18 cellular contexts compared by ENCODE assay signal in genomic region chr3:170761103-170761502, GRCh38.
DNase-seq lines count a peak whose midpoint lies in the region; ATAC-seq and TF ChIP-seq lines count a peak whose summit lies in the region.
"Had no signal": no experiment of that assay in that cellular context is flagged by ENCODE, and none has a peak within 500 bp of the region (broad histone marks: within the 10 kb centered on the region; RNA-seq: fewer than 3 reads in every experiment).

No MANE protein-coding gene starts in this region.

- intact Hi-C loops in mammary epithelial cell (cut with micrococcal nuclease): no loop called here
- intact Hi-C loops in MCF 10A (cut with micrococcal nuclease): no loop called here
- intact Hi-C loops in activated CD4-positive, alpha-beta T cell treated with anti-CD3 and anti-CD28 coated beads, Interleukin-2, amount 10 ng/mL, durations not matched to agents 24 days and 14 days (cut with micrococcal nuclease): no loop called here

- H3K27ac ChIP-seq in mammary epithelial cell (ENCODE audit: insufficient read depth, low read depth, low read length) (no peak overlapping the region), RWPE2 (ENCODE audit: poor library complexity, severe bottlenecking) (no peak overlapping the region), epithelial cell of prostate (peak overlapping the region; percentile 4), osteoblast (ENCODE audit: low read depth, low read length) (no peak overlapping the region)
- H3K27ac ChIP-seq: 22Rv1 had no signal

- H3K4me3 ChIP-seq in mammary epithelial cell (replicated peaks in 1 of 3; ENCODE audit: insufficient read depth in 1 of 3, low read depth in 2 of 3, low read length in 3 of 3) (no peak overlapping the region), RWPE2 (ENCODE audit: severe bottlenecking) (no peak overlapping the region), osteoblast (ENCODE audit: insufficient read depth, low read length) (no peak overlapping the region)

- POLR2A ChIA-PET in MCF 10A (lab: Yijun Ruan, JAX): interaction anchor here (1.2 kb wide), 1 partner anchor 20 kb away, joined by 3 read pairs; no protein-coding TSS in a partner anchor

- ATAC-seq in RWPE2 (ENCODE audit: low read depth): peak; percentile 76
- ATAC-seq in natural killer cell treated with Interleukin-12 subunit alpha and Interleukin-12 subunit beta and Interleukin-15 and Interleukin-18, amount 100 ng/mL, for 72 hours: no peak
- no peak for ATAC-seq in stimulated activated naive CD8-positive, alpha-beta T cell treated with anti-CD3 and anti-CD28 coated beads, Interleukin-15, Interleukin-2, amounts not matched to agents 100 U/mL and 50 U/mL, for 24 hours
- ATAC-seq: CD8-positive, alpha-beta T cell had no signal

- no peaks in the 10 kb centered on the region for H3K27me3 Mint-ChIP-seq in MCF 10A (ENCODE audit: insufficient read depth, unreplicated experiment)
- H3K27me3 Mint-ChIP-seq in natural killer cell treated with Interleukin-12 subunit alpha and Interleukin-12 subunit beta and Interleukin-15 and Interleukin-18, amount 100 ng/mL, for 72 hours: peaks cover 4 to 14% of the 10 kb centered on the region in 2 donors
- peaks cover 7% of the 10 kb centered on the region for H3K27me3 Mint-ChIP-seq in activated CD4-positive, alpha-beta T cell treated with anti-CD3 and anti-CD28 coated beads, Interleukin-2, amount 10 ng/mL, durations not matched to agents 24 days and 14 days

- H3K9me3 Mint-ChIP-seq in MCF 10A (ENCODE audit: unreplicated experiment): no peaks in the 10 kb centered on the region
- no peaks in the 10 kb centered on the region for H3K9me3 Mint-ChIP-seq in natural killer cell treated with Interleukin-12 subunit alpha and Interleukin-12 subunit beta and Interleukin-15 and Interleukin-18, amount 100 ng/mL, for 72 hours
- H3K9me3 Mint-ChIP-seq in activated CD4-positive, alpha-beta T cell treated with anti-CD3 and anti-CD28 coated beads, Interleukin-2, amount 10 ng/mL, durations not matched to agents 24 days and 14 days: no peaks in the 10 kb centered on the region
- H3K9me3 Mint-ChIP-seq: CD8-positive, alpha-beta T cell; H9; IgD-negative memory B cell had no signal

- H3K4me3 Mint-ChIP-seq in MCF 10A (ENCODE audit: unreplicated experiment): no peak overlapping the region
- no peak overlapping the region for H3K4me3 Mint-ChIP-seq in natural killer cell treated with Interleukin-12 subunit alpha and Interleukin-12 subunit beta and Interleukin-15 and Interleukin-18, amount 100 ng/mL, for 72 hours
- no peak overlapping the region for H3K4me3 Mint-ChIP-seq in activated CD4-positive, alpha-beta T cell treated with anti-CD3 and anti-CD28 coated beads, Interleukin-2, amount 10 ng/mL, durations not matched to agents 24 days and 14 days
- H3K4me3 Mint-ChIP-seq: CD14-positive monocyte; CD8-positive, alpha-beta T cell; H9; IgD-negative memory B cell had no signal

- H3K27me3 ChIP-seq in mammary epithelial cell (ENCODE audit: insufficient read depth, low read length) (no peaks in the 10 kb centered on the region), RWPE2 (ENCODE audit: insufficient read depth, poor library complexity, severe bottlenecking) (no peaks in the 10 kb centered on the region), osteoblast (ENCODE audit: insufficient read depth, low read length) (no peaks in the 10 kb centered on the region)

- BruUV-seq in mammary epithelial cell (replicated peaks; lab: Mats Ljungman, UMichigan) (no TSS peak), MCF 10A (replicated peaks; lab: Mats Ljungman, UMichigan) (no TSS peak)

- H3K36me3 ChIP-seq in mammary epithelial cell (ENCODE audit: insufficient read depth, low read length) (no peaks in the 10 kb centered on the region), RWPE2 (ENCODE audit: low read depth) (no peaks in the 10 kb centered on the region), osteoblast (ENCODE audit: insufficient read depth, low read length) (no peaks in the 10 kb centered on the region)

- CTCF ChIA-PET in mammary epithelial cell (lab: Charles Lee; ENCODE audit: low non-redundant PET): no interaction called here
- CTCF ChIA-PET in MCF 10A (lab: Yijun Ruan, JAX): interaction anchor here (0.6 kb wide), 1 partner anchor 347 kb away, joined by 3 read pairs; no protein-coding TSS in a partner anchor

- no peak for TF ChIP-seq CTCF in mammary epithelial cell (conservative IDR thresholded peaks at IDR 0.05 in 1 of 2, IDR thresholded peaks at IDR 0.05 in 1 of 2; ENCODE audit: extremely low read depth in 1 of 2, insufficient read depth in 1 of 2, low read depth in 1 of 2, low read length in 2 of 2)
- TF ChIP-seq CTCF in MCF 10A (IDR thresholded peaks at IDR 0.05; ENCODE audit: unreplicated experiment): no peak
- no peak for TF ChIP-seq CTCF in RWPE2 (IDR thresholded peaks at IDR 0.05; ENCODE audit: poor library complexity, severe bottlenecking)
- TF ChIP-seq CTCF in osteoblast (IDR thresholded peaks at IDR 0.05; ENCODE audit: extremely low read depth, low read depth, low read length): no peak

- no peaks in the 10 kb centered on the region for H3K36me3 Mint-ChIP-seq in MCF 10A (ENCODE audit: insufficient read depth, unreplicated experiment)
- H3K36me3 Mint-ChIP-seq in natural killer cell treated with Interleukin-12 subunit alpha and Interleukin-12 subunit beta and Interleukin-15 and Interleukin-18, amount 100 ng/mL, for 72 hours: no peaks in the 10 kb centered on the region
- H3K36me3 Mint-ChIP-seq in activated CD4-positive, alpha-beta T cell treated with anti-CD3 and anti-CD28 coated beads, Interleukin-2, amount 10 ng/mL, durations not matched to agents 24 days and 14 days (ENCODE audit: low read depth): no peaks in the 10 kb centered on the region
- H3K36me3 Mint-ChIP-seq: CD14-positive monocyte; CD8-positive, alpha-beta T cell; IgD-negative memory B cell had no signal

- H2AFZ ChIP-seq in mammary epithelial cell (ENCODE audit: low read depth, low read length): peak overlapping the region; percentile 75
- peak overlapping the region; percentile 44 for H2AFZ ChIP-seq in osteoblast (ENCODE audit: low read length)

- no peak overlapping the region for H3K9ac ChIP-seq in mammary epithelial cell (ENCODE audit: insufficient read depth, low read length)

- 57% methylated on average over 3 of the region's 3 CpGs for WGBS in mammary epithelial cell (ENCODE audit: low coverage, missing lambda C conversion rate)

- H3K4me2 ChIP-seq in mammary epithelial cell (ENCODE audit: insufficient read depth, low read depth, low read length): no peak overlapping the region
- no peak overlapping the region for H3K4me2 ChIP-seq in osteoblast (ENCODE audit: insufficient read depth, low read length)

- H3K4me1 Mint-ChIP-seq in MCF 10A (ENCODE audit: insufficient read depth, unreplicated experiment): no peaks in the 10 kb centered on the region
- peaks cover 4 to 9% of the 10 kb centered on the region in 2 donors for H3K4me1 Mint-ChIP-seq in natural killer cell treated with Interleukin-12 subunit alpha and Interleukin-12 subunit beta and Interleukin-15 and Interleukin-18, amount 100 ng/mL, for 72 hours (ENCODE audit: low read depth in 2 of 2)
- no peaks in the 10 kb centered on the region for H3K4me1 Mint-ChIP-seq in activated CD4-positive, alpha-beta T cell treated with anti-CD3 and anti-CD28 coated beads, Interleukin-2, amount 10 ng/mL, durations not matched to agents 24 days and 14 days
- H3K4me1 Mint-ChIP-seq: CD14-positive monocyte, IgD-negative memory B cell had no signal

- peaks cover 6% of the 10 kb centered on the region for H3K4me1 ChIP-seq in mammary epithelial cell (ENCODE audit: insufficient read depth, low read length)
- peaks cover 10% of the 10 kb centered on the region for H3K4me1 ChIP-seq in RWPE2 (ENCODE audit: insufficient read depth, poor library complexity, severe bottlenecking)
- peaks cover 22% of the 10 kb centered on the region for H3K4me1 ChIP-seq in osteoblast (ENCODE audit: insufficient read depth, low read length)

- DNase-seq in mammary epithelial cell (no peak), MCF 10A (ENCODE audit: unreplicated experiment) (no peak), RWPE2 (ENCODE audit: low spot score) (no peak), epithelial cell of prostate (ENCODE audit: low read depth, low spot score) (no peak), osteoblast (ENCODE audit: insufficient read length, low spot score, missing footprints) (no peak)
- DNase-seq in natural killer cell treated with Interleukin-12 subunit alpha and Interleukin-12 subunit beta and Interleukin-15 and Interleukin-18, amount 100 ng/mL, for 72 hours (ENCODE audit: low spot score): no peak
- no peak for DNase-seq in activated CD4-positive, alpha-beta T cell treated with anti-CD3 and anti-CD28 coated beads, Interleukin-2, amount 10 ng/mL, durations not matched to agents 24 days and 14 days
- no peak for DNase-seq in stimulated activated naive CD8-positive, alpha-beta T cell treated with anti-CD3 and anti-CD28 coated beads, Interleukin-15, Interleukin-2, amounts not matched to agents 100 U/mL and 50 U/mL, for 24 hours
- DNase-seq: CD8-positive, alpha-beta T cell; COR-L47; DMS153; DND-41; GF-D8; GOT3; H9 had no signal

- H3K9me3 ChIP-seq in mammary epithelial cell (replicated peaks; ENCODE audit: insufficient read depth, low read length): no peaks in the 10 kb centered on the region
- no peaks in the 10 kb centered on the region for H3K9me3 ChIP-seq in RWPE2 (ENCODE audit: severe bottlenecking)
- H3K9me3 ChIP-seq in osteoblast (ENCODE audit: low read depth, low read length): no peaks in the 10 kb centered on the region

- no peaks in the 10 kb centered on the region for H4K20me1 ChIP-seq in mammary epithelial cell (ENCODE audit: insufficient read depth, low read length)
- no peaks in the 10 kb centered on the region for H4K20me1 ChIP-seq in osteoblast (ENCODE audit: insufficient read depth, low read length)

- no peak overlapping the region for H3K27ac Mint-ChIP-seq in MCF 10A (ENCODE audit: low read depth, unreplicated experiment)
- H3K27ac Mint-ChIP-seq in natural killer cell treated with Interleukin-12 subunit alpha and Interleukin-12 subunit beta and Interleukin-15 and Interleukin-18, amount 100 ng/mL, for 72 hours: no peak overlapping the region
- H3K27ac Mint-ChIP-seq in activated CD4-positive, alpha-beta T cell treated with anti-CD3 and anti-CD28 coated beads, Interleukin-2, amount 10 ng/mL, durations not matched to agents 24 days and 14 days: no peak overlapping the region
- H3K27ac Mint-ChIP-seq: CD14-positive monocyte; CD8-positive, alpha-beta T cell had no signal

- in situ Hi-C loops in mammary epithelial cell (cut with MboI; ENCODE audit: low sequenced_read_pairs in 2 of 2): no loop called here

- H3K79me2 ChIP-seq in mammary epithelial cell (ENCODE audit: insufficient read depth, low read length): no peaks in the 10 kb centered on the region
- no peaks in the 10 kb centered on the region for H3K79me2 ChIP-seq in osteoblast (ENCODE audit: insufficient read depth, low read length)

- dilution Hi-C loops in mammary epithelial cell (cut with HindIII; ENCODE audit: low sequenced_read_pairs): no loop called here
